Comparison of ENCODE assay signal across 8 cellular contexts in the genomic region with DNA sequence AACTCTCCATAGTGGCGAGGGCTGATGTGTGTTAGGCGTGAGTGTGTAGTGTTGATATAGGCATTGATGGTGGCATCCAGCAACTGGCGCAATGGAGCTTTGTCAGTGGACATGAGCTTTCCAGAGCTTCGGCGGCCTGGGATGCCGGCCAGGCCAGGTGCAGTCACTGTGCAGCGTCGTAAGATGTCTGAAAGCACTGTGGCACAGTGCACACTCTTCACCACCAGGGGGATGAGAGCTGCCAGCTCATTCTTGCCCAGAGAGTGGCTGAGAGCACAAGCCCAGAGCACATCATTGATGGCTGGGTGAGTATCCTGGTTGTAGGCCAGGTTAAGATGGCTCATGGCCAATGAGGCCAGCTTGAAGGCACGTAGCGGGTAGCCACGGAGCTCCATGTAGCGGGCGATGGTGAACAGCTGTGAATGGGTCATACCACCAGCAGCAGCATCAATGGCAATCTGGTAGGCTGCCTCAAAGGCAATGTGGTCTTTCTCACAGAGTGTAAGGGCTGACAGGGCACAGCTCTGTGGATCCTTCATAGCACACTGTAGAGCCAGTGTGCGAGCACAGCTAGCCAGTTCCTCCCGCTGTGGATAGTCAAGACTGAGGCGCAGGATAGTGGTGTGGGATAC. TPM values are rescaled to one million over a fixed set of nuclear protein-coding genes. Genes with fewer than 3 reads are reported as not detected.
DNase-seq lines count a peak whose midpoint lies in the region; ATAC-seq and FAIRE-seq lines count a peak whose summit lies in the region.

No MANE protein-coding gene starts in this region.

- DNase-seq in GF-D8 (lab: John Stamatoyannopoulos, UW) (peak; percentile 5), NCI-H345 treated with DMSO at 0.1 percent for 48 hours (lab: John Stamatoyannopoulos, UW; ENCODE audit: unreplicated experiment) (peak; percentile 5), midbrain (lab: John Stamatoyannopoulos, UW) (peak; percentile 48), frontal cortex (ENCODE audit: low spot score in 2 of 2) (no peak)
- peak; percentile 30 to 63 for DNase-seq in activated CD4-positive, alpha-beta T cell treated with anti-CD3 and anti-CD28 coated beads, Interleukin-2, amount 50 U/mL, for 24 hours (ENCODE audit: low read depth in 1 of 2, low spot score in 1 of 2)
- DNase-seq in effector CD8-positive, alpha-beta T cell (lab: John Stamatoyannopoulos, UW) = peak; percentile 14
- DNase-seq in stimulated activated naive CD8-positive, alpha-beta T cell treated with anti-CD3 and anti-CD28 coated beads, Interleukin-15, Interleukin-2, amounts not matched to agents 100 U/mL and 50 U/mL, for 24 hours = peak; percentile 66

- no peak for FAIRE-seq in frontal cortex (lab: Jason Lieb, UNC)

- ATAC-seq in HG02840 (IDR thresholded peaks at IDR 0.05; ENCODE audit: low FRiP score, unreplicated experiment) = peak; percentile 56
- ATAC-seq in stimulated activated naive CD8-positive, alpha-beta T cell treated with anti-CD3 and anti-CD28 coated beads, Interleukin-15, Interleukin-2, amounts not matched to agents 100 U/mL and 50 U/mL, for 24 hours = peak; percentile 84

RNA-seq across cellular contexts. Expression of a gene that starts 6.7 kb away (rescaled TPM):
- 66.0 TPM for total RNA-seq in frontal cortex

RNA-seq across cellular contexts. Expression of a gene that starts 7.6 kb away (rescaled TPM):
- total RNA-seq in frontal cortex = 14.3 TPM

RNA-seq across cellular contexts. Expression of a gene that starts 32.3 kb away (rescaled TPM):
- 27.7 TPM for total RNA-seq in frontal cortex

Comparison
In these comparisons a context has a peak if more than half of its experiments do, and no peak if none do; other contexts are left out.
1. DNase-seq: peak in GF-D8 (single experiment), NCI-H345 treated with DMSO at 0.1 percent for 48 hours (single experiment), activated CD4-positive, alpha-beta T cell treated with anti-CD3 and anti-CD28 coated beads, Interleukin-2, amount 50 U/mL, for 24 hours (2 of 2), effector CD8-positive, alpha-beta T cell (single experiment), midbrain (single experiment) and stimulated activated naive CD8-positive, alpha-beta T cell treated with anti-CD3 and anti-CD28 coated beads, Interleukin-15, Interleukin-2, amounts not matched to agents 100 U/mL and 50 U/mL, for 24 hours (single experiment); none in frontal cortex (0 of 2).